ENCODE assay signal across 1 cellular context in the genomic region with DNA sequence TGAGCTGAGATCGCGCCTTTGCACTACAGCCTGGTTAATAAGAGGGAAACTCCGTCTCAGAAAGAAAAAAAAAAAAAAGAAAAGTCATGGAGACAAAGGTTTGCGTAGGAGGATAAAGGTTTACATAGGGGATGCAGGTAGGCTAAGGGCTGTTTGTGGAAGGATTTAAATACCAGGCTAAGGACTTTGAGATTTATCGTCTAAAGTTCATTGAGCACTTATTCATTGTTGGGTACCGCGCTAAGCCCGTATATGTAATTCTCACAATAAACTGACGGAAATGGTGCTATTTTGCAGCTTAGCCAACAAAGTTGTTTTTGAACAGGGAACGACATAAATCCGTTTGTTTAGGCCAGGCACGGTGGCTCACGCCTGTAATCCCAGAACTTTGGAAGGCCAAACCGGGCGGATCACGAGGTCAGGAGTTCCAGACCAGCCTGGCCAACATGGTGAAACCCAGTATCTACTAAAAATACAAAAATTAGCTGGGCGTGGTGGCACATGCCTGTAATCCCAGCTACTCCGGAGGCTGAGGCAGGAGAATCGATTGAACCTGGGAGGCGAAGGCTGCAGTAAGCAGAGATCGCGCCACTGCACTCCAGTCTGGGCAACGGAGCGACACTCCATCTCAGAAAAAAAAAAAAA.
TF ChIP-seq lines count a peak whose summit lies in the region.
"Not testable (repeated sequence)": the region's sequence is repeated elsewhere in the genome, so short reads cannot be mapped to it uniquely, and the experiment has no call there.

No MANE protein-coding gene starts in this region.

TF ChIP-seq in HepG2, 621 proteins besides CTCF, POLR2A, EP300 and RAD21 (continues in another document):
- TF ChIP-seq, protein P1, sequence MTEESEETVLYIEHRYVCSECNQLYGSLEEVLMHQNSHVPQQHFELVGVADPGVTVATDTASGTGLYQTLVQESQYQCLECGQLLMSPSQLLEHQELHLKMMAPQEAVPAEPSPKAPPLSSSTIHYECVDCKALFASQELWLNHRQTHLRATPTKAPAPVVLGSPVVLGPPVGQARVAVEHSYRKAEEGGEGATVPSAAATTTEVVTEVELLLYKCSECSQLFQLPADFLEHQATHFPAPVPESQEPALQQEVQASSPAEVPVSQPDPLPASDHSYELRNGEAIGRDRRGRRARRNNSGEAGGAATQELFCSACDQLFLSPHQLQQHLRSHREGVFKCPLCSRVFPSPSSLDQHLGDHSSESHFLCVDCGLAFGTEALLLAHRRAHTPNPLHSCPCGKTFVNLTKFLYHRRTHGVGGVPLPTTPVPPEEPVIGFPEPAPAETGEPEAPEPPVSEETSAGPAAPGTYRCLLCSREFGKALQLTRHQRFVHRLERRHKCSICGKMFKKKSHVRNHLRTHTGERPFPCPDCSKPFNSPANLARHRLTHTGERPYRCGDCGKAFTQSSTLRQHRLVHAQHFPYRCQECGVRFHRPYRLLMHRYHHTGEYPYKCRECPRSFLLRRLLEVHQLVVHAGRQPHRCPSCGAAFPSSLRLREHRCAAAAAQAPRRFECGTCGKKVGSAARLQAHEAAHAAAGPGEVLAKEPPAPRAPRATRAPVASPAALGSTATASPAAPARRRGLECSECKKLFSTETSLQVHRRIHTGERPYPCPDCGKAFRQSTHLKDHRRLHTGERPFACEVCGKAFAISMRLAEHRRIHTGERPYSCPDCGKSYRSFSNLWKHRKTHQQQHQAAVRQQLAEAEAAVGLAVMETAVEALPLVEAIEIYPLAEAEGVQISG (CRISPR knock-in tag; IDR thresholded peaks at IDR 0.05) = 0 out of 2 replicates have a peak, but pooled peaks have one; percentile 26
- TF ChIP-seq ZNF263 (CRISPR knock-in tag; IDR thresholded peaks at IDR 0.05) (peak; percentile 27; the same call in 1 of the 2 replicates), HNF4A (CRISPR knock-in tag; IDR thresholded peaks at IDR 0.05) (peak; percentile 75), YEATS4 (CRISPR knock-in tag; IDR thresholded peaks at IDR 0.05; ENCODE audit: borderline replicate concordance) (peak; percentile 48; the same call in 1 of the 2 replicates), CREM (IDR thresholded peaks at IDR 0.05) (0 out of 2 replicates have a peak, but pooled peaks have one; percentile 13), PITX1 (CRISPR knock-in tag; IDR thresholded peaks at IDR 0.05) (peak; percentile 90), ZSCAN29 (CRISPR knock-in tag; conservative IDR thresholded peaks at IDR 0.05) (0 out of 2 replicates have a peak, but pooled peaks have one; percentile 22), THAP11 (CRISPR knock-in tag; IDR thresholded peaks at IDR 0.05) (peak; percentile 15; the same call in 1 of the 2 replicates), ZMYM3 (CRISPR knock-in tag; IDR thresholded peaks at IDR 0.05) (peak; percentile 45; the same call in 1 of the 2 replicates), PHF8 (CRISPR knock-in tag; IDR thresholded peaks at IDR 0.05) (peak; percentile 19; the same call in 1 of the 2 replicates), HOXA3 (CRISPR knock-in tag; IDR thresholded peaks at IDR 0.05) (peak; percentile 26; the same call in 1 of the 2 replicates), SPEN (CRISPR knock-in tag; IDR thresholded peaks at IDR 0.05; ENCODE audit: low read depth) (0 out of 2 replicates have a peak, but pooled peaks have one; percentile 10), GABPB1 (CRISPR knock-in tag; IDR thresholded peaks at IDR 0.05) (0 out of 2 replicates have a peak, but pooled peaks have one; percentile 14), TP53 (CRISPR knock-in tag; conservative IDR thresholded peaks at IDR 0.05) (0 out of 2 replicates have a peak, but pooled peaks have one; percentile 4), KDM2A (CRISPR knock-in tag; IDR thresholded peaks at IDR 0.05; ENCODE audit: borderline replicate concordance, low read depth) (peak; percentile 21; the same call in 1 of the 2 replicates), ADNP (CRISPR knock-in tag; IDR thresholded peaks at IDR 0.05) (0 out of 2 replicates have a peak, but pooled peaks have one; percentile 24), ASH2L (IDR thresholded peaks at IDR 0.05; ENCODE audit: insufficient read length, low read depth, low read length) (peak; percentile 30), DMAP1 (CRISPR knock-in tag; IDR thresholded peaks at IDR 0.05) (0 out of 2 replicates have a peak, but pooled peaks have one; percentile 7), NCOR1 (IDR thresholded peaks at IDR 0.05; ENCODE audit: borderline replicate concordance, low read length) (peak; percentile 75), SOX6 (CRISPR knock-in tag; IDR thresholded peaks at IDR 0.05) (peak; percentile 75), SALL1 (CRISPR knock-in tag; IDR thresholded peaks at IDR 0.05) (peak; percentile 45), ATF1 (CRISPR knock-in tag; IDR thresholded peaks at IDR 0.05) (peak; percentile 28; the same call in 1 of the 2 replicates)
- TF ChIP-seq, protein P2, sequence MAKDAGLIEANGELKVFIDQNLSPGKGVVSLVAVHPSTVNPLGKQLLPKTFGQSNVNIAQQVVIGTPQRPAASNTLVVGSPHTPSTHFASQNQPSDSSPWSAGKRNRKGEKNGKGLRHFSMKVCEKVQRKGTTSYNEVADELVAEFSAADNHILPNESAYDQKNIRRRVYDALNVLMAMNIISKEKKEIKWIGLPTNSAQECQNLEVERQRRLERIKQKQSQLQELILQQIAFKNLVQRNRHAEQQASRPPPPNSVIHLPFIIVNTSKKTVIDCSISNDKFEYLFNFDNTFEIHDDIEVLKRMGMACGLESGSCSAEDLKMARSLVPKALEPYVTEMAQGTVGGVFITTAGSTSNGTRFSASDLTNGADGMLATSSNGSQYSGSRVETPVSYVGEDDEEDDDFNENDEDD (CRISPR knock-in tag; IDR thresholded peaks at IDR 0.05; ENCODE audit: borderline replicate concordance) = 0 out of 2 replicates have a peak, but pooled peaks have one; percentile 9
- not testable (repeated sequence) for TF ChIP-seq CREM (CRISPR knock-in tag; IDR thresholded peaks at IDR 0.05); SOX6 (IDR thresholded peaks at IDR 0.05)
- TF ChIP-seq, protein P3, sequence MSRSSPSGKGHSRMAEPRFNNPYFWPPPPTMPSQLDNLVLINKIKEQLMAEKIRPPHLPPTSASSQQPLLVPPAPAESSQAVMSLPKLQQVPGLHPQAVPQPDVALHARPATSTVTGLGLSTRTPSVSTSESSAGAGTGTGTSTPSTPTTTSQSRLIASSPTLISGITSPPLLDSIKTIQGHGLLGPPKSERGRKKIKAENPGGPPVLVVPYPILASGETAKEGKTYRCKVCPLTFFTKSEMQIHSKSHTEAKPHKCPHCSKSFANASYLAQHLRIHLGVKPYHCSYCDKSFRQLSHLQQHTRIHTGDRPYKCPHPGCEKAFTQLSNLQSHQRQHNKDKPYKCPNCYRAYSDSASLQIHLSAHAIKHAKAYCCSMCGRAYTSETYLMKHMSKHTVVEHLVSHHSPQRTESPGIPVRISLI (CRISPR knock-in tag; IDR thresholded peaks at IDR 0.05; ENCODE audit: borderline replicate concordance) = peak; percentile 75
- TF ChIP-seq, protein P4, sequence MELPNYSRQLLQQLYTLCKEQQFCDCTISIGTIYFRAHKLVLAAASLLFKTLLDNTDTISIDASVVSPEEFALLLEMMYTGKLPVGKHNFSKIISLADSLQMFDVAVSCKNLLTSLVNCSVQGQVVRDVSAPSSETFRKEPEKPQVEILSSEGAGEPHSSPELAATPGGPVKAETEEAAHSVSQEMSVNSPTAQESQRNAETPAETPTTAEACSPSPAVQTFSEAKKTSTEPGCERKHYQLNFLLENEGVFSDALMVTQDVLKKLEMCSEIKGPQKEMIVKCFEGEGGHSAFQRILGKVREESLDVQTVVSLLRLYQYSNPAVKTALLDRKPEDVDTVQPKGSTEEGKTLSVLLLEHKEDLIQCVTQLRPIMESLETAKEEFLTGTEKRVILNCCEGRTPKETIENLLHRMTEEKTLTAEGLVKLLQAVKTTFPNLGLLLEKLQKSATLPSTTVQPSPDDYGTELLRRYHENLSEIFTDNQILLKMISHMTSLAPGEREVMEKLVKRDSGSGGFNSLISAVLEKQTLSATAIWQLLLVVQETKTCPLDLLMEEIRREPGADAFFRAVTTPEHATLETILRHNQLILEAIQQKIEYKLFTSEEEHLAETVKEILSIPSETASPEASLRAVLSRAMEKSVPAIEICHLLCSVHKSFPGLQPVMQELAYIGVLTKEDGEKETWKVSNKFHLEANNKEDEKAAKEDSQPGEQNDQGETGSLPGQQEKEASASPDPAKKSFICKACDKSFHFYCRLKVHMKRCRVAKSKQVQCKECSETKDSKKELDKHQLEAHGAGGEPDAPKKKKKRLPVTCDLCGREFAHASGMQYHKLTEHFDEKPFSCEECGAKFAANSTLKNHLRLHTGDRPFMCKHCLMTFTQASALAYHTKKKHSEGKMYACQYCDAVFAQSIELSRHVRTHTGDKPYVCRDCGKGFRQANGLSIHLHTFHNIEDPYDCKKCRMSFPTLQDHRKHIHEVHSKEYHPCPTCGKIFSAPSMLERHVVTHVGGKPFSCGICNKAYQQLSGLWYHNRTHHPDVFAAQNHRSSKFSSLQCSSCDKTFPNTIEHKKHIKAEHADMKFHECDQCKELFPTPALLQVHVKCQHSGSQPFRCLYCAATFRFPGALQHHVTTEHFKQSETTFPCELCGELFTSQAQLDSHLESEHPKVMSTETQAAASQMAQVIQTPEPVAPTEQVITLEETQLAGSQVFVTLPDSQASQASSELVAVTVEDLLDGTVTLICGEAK (IDR thresholded peaks at IDR 0.05) = not testable (repeated sequence)
- TF ChIP-seq, protein P4 (CRISPR knock-in tag; IDR thresholded peaks at IDR 0.05) = peak; percentile 54; the same call in 1 of the 2 replicates
- TF ChIP-seq, protein P5, sequence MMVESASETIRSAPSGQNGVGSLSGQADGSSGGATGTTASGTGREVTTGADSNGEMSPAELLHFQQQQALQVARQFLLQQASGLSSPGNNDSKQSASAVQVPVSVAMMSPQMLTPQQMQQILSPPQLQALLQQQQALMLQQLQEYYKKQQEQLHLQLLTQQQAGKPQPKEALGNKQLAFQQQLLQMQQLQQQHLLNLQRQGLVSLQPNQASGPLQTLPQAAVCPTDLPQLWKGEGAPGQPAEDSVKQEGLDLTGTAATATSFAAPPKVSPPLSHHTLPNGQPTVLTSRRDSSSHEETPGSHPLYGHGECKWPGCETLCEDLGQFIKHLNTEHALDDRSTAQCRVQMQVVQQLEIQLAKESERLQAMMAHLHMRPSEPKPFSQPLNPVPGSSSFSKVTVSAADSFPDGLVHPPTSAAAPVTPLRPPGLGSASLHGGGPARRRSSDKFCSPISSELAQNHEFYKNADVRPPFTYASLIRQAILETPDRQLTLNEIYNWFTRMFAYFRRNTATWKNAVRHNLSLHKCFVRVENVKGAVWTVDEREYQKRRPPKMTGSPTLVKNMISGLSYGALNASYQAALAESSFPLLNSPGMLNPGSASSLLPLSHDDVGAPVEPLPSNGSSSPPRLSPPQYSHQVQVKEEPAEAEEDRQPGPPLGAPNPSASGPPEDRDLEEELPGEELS (CRISPR knock-in tag; IDR thresholded peaks at IDR 0.05) = 0 out of 2 replicates have a peak, but pooled peaks have one; percentile 40
- TF ChIP-seq, protein P6, sequence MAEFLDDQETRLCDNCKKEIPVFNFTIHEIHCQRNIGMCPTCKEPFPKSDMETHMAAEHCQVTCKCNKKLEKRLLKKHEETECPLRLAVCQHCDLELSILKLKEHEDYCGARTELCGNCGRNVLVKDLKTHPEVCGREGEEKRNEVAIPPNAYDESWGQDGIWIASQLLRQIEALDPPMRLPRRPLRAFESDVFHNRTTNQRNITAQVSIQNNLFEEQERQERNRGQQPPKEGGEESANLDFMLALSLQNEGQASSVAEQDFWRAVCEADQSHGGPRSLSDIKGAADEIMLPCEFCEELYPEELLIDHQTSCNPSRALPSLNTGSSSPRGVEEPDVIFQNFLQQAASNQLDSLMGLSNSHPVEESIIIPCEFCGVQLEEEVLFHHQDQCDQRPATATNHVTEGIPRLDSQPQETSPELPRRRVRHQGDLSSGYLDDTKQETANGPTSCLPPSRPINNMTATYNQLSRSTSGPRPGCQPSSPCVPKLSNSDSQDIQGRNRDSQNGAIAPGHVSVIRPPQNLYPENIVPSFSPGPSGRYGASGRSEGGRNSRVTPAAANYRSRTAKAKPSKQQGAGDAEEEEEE (CRISPR knock-in tag; IDR thresholded peaks at IDR 0.05; ENCODE audit: borderline replicate concordance) = 0 out of 2 replicates have a peak, but pooled peaks have one; percentile 45
- TF ChIP-seq, protein P7, sequence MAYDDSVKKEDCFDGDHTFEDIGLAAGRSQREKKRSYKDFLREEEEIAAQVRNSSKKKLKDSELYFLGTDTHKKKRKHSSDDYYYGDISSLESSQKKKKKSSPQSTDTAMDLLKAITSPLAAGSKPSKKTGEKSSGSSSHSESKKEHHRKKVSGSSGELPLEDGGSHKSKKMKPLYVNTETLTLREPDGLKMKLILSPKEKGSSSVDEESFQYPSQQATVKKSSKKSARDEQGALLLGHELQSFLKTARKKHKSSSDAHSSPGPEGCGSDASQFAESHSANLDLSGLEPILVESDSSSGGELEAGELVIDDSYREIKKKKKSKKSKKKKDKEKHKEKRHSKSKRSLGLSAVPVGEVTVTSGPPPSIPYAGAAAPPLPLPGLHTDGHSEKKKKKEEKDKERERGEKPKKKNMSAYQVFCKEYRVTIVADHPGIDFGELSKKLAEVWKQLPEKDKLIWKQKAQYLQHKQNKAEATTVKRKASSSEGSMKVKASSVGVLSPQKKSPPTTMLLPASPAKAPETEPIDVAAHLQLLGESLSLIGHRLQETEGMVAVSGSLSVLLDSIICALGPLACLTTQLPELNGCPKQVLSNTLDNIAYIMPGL (CRISPR knock-in tag; IDR thresholded peaks at IDR 0.05; ENCODE audit: borderline replicate concordance in 1 of 2, low read depth in 1 of 2) = peak in 1 of 2 experiments; percentile 50; a peak in 1 of 4 replicates
